In the genomic region with DNA sequence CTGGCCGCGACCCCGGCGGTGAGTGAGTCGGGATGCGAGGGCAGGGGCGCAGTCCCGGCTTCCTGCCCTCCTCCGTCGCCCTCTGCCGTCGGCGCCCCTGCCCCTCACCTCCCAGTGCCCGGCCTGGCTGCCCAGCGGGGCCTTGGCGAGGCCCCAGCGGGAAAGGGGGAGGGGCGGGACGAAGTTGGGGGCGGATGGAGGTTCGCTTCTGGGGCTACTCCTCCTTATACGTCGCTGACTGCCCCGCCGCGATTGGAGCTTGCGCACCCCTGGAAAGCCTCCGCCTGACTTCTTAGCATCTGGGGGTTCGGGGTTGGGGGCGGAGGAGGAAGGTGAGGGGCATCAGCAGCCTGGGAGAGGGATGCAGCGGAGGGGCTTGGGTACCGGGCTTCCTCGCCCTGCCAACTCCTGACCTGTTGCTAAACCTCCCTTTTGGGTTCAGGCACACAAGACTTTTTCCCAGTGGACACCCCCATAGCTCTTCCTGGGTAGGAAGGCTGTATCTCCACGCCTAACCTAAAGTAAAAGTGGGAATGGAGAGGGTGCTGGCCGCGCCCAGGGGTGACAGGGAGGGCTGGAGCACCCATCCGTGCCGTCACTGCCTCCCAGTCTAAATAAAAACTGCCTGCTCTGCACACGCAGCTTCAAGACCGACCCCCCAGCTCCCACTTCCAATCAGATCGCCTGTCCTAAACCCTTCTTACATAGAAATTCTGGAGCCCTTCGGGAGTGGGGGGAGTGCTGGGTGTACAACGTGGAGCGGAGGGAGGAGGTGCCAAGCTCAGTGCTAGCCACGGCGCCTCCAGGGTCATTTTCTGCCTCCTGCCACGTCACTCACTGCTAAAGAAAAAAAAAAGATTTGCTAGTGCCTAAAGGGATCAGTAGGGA, we compare ENCODE assay signal across 8 cellular contexts.
A peak's percentile ranks its signal among the peaks of the same experiment; 100 is the strongest.
DNase-seq lines count a peak whose midpoint lies in the region; ATAC-seq lines count a peak whose summit lies in the region.

No MANE protein-coding gene starts in this region.

- peak; percentile 65 for DNase-seq in Ammon's horn (ENCODE audit: low spot score)
- DNase-seq in NCI-H82 treated with DMSO at 0.1 percent for 48 hours (lab: John Stamatoyannopoulos, UW; ENCODE audit: unreplicated experiment) = peak; percentile 93
- peak; percentile 33 for DNase-seq in activated T-cell treated with anti-CD3 and anti-CD28 coated beads for 1 hour (ENCODE audit: low read depth)
- DNase-seq in epidermal melanocyte (ENCODE audit: insufficient read length, low spot score) = peak; percentile 33
- DNase-seq in middle frontal gyrus (ENCODE audit: extremely low spot score, low spot score) = peak; percentile 14
- DNase-seq in stimulated activated CD8-positive, alpha-beta memory T cell treated with anti-CD3 and anti-CD28 coated beads, Interleukin-2, amount 100 ng/mL, for 48 hours (ENCODE audit: low read depth in 2 of 2) = peak; percentile 43 to 53

- ATAC-seq in GM19023 (IDR thresholded peaks at IDR 0.05; ENCODE audit: unreplicated experiment) (peak; percentile 40), HG03378 (IDR thresholded peaks at IDR 0.05; ENCODE audit: unreplicated experiment) (peak; percentile 4)

Comparison
In these comparisons a context has a peak if more than half of its experiments do, and no peak if none do; other contexts are left out.
1. Peak in every context shown above with its lines: DNase-seq and ATAC-seq.
2. DNase-seq: peak in every context shown above with its lines; median percentile 93 in NCI-H82 treated with DMSO at 0.1 percent for 48 hours; 65 in Ammon's horn; 48 in stimulated activated CD8-positive, alpha-beta memory T cell treated with anti-CD3 and anti-CD28 coated beads, Interleukin-2, amount 100 ng/mL, for 48 hours; 33 in activated T-cell treated with anti-CD3 and anti-CD28 coated beads for 1 hour; 33 in epidermal melanocyte; 14 in middle frontal gyrus.